ENCODE assay signal across 1 cellular context in the genomic region with DNA sequence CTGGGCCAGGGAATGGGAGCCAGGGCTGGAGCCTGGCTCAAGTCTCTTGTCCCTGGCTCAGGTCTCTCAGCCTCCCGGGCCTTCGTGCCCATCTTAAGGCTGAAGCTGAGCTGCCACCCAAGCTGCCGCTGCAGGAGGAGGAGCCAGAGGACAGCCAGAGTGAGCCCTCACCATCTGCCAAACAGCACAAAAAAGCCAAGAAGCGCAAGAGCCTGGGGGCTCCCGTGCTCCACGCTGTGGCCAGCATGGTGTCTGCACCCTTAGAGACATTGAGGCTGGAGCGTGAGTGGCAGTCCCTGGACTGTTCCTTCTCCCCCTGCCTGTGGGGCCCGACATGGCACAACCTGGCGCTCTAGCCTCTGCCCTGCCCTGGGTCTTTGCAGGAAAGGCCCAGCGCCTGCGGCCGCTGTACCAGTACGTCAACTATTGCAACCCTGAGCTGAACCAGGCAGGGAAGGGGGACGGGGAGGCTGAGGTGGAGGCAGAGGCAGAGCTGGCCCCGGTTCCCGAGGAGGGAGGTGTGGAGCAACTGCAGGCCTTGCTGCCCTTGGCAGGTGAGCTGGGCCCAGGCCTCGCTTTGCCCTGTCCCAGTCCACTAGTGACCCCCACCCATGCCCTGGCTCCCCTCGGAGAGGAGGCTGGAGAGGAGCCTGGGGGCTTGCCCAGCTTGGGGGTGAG.
A peak's percentile ranks its signal among the peaks of the same experiment; 100 is the strongest.
TF ChIP-seq lines count a peak whose summit lies in the region.

No MANE protein-coding gene starts in this region.

TF ChIP-seq in HepG2, 621 proteins besides CTCF, POLR2A, EP300 and RAD21 (continued from another document and continues in another):
- TF ChIP-seq ARID4A (CRISPR knock-in tag; IDR thresholded peaks at IDR 0.05; ENCODE audit: borderline replicate concordance): peak; percentile 87
- peak; percentile 58 for TF ChIP-seq SKI (IDR thresholded peaks at IDR 0.05; ENCODE audit: partially characterized antibody)
- TF ChIP-seq ZNF276 (CRISPR knock-in tag; IDR thresholded peaks at IDR 0.05; ENCODE audit: low read depth): peak; percentile 82; the same call in 1 of the 2 replicates
- TF ChIP-seq ZFP36 (IDR thresholded peaks at IDR 0.05; ENCODE audit: borderline replicate concordance, low read depth, low read length, partially characterized antibody): no peak
- TF ChIP-seq DRAP1 (CRISPR knock-in tag; IDR thresholded peaks at IDR 0.05): peak; percentile 80
- 0 out of 2 replicates have a peak, but pooled peaks have one; percentile 28 for TF ChIP-seq POGZ (CRISPR knock-in tag; IDR thresholded peaks at IDR 0.05)
- peak; percentile 39; the same call in 1 of the 2 replicates for TF ChIP-seq ZNF547 (CRISPR knock-in tag; IDR thresholded peaks at IDR 0.05)
- TF ChIP-seq ZNF777 (CRISPR knock-in tag; IDR thresholded peaks at IDR 0.05): peak; percentile 50; the same call in 1 of the 2 replicates
- TF ChIP-seq HNRNPLL (IDR thresholded peaks at IDR 0.05; ENCODE audit: low read depth, low read length, poor library complexity, severe bottlenecking): peak; percentile 67
- no peak for TF ChIP-seq DDIT3 (CRISPR knock-in tag; IDR thresholded peaks at IDR 0.05)
- peak; percentile 90; the same call in 1 of the 2 replicates for TF ChIP-seq ZKSCAN8 (CRISPR knock-in tag; IDR thresholded peaks at IDR 0.05; ENCODE audit: borderline replicate concordance)
- peak; percentile 95 for TF ChIP-seq NCOA1 (CRISPR knock-in tag; IDR thresholded peaks at IDR 0.05)
- TF ChIP-seq CSRNP2 (CRISPR knock-in tag; conservative IDR thresholded peaks at IDR 0.05; ENCODE audit: low read depth): no peak
- peak; percentile 53; the same call in 1 of the 2 replicates for TF ChIP-seq DR1 (CRISPR knock-in tag; IDR thresholded peaks at IDR 0.05)
- TF ChIP-seq, protein P1, sequence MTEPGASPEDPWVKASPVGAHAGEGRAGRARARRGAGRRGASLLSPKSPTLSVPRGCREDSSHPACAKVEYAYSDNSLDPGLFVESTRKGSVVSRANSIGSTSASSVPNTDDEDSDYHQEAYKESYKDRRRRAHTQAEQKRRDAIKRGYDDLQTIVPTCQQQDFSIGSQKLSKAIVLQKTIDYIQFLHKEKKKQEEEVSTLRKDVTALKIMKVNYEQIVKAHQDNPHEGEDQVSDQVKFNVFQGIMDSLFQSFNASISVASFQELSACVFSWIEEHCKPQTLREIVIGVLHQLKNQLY (CRISPR knock-in tag; IDR thresholded peaks at IDR 0.05): no peak; the same call in 1 of the 2 replicates
- TF ChIP-seq TOPORS (CRISPR knock-in tag; IDR thresholded peaks at IDR 0.05): peak; percentile 17; the same call in 1 of the 2 replicates
- no peak for TF ChIP-seq ATM (IDR thresholded peaks at IDR 0.05; ENCODE audit: borderline replicate concordance)
- TF ChIP-seq LCORL (IDR thresholded peaks at IDR 0.05): no peak
- TF ChIP-seq LCORL (CRISPR knock-in tag; IDR thresholded peaks at IDR 0.05): peak; percentile 93
- peak; percentile 92 for TF ChIP-seq ZNF782 (CRISPR knock-in tag; IDR thresholded peaks at IDR 0.05; ENCODE audit: borderline replicate concordance)
- TF ChIP-seq ZNF30 (CRISPR knock-in tag; IDR thresholded peaks at IDR 0.05): no peak
- TF ChIP-seq MIXL1 (CRISPR knock-in tag; IDR thresholded peaks at IDR 0.05): 0 out of 2 replicates have a peak, but pooled peaks have one; percentile 42
- TF ChIP-seq, protein P2, sequence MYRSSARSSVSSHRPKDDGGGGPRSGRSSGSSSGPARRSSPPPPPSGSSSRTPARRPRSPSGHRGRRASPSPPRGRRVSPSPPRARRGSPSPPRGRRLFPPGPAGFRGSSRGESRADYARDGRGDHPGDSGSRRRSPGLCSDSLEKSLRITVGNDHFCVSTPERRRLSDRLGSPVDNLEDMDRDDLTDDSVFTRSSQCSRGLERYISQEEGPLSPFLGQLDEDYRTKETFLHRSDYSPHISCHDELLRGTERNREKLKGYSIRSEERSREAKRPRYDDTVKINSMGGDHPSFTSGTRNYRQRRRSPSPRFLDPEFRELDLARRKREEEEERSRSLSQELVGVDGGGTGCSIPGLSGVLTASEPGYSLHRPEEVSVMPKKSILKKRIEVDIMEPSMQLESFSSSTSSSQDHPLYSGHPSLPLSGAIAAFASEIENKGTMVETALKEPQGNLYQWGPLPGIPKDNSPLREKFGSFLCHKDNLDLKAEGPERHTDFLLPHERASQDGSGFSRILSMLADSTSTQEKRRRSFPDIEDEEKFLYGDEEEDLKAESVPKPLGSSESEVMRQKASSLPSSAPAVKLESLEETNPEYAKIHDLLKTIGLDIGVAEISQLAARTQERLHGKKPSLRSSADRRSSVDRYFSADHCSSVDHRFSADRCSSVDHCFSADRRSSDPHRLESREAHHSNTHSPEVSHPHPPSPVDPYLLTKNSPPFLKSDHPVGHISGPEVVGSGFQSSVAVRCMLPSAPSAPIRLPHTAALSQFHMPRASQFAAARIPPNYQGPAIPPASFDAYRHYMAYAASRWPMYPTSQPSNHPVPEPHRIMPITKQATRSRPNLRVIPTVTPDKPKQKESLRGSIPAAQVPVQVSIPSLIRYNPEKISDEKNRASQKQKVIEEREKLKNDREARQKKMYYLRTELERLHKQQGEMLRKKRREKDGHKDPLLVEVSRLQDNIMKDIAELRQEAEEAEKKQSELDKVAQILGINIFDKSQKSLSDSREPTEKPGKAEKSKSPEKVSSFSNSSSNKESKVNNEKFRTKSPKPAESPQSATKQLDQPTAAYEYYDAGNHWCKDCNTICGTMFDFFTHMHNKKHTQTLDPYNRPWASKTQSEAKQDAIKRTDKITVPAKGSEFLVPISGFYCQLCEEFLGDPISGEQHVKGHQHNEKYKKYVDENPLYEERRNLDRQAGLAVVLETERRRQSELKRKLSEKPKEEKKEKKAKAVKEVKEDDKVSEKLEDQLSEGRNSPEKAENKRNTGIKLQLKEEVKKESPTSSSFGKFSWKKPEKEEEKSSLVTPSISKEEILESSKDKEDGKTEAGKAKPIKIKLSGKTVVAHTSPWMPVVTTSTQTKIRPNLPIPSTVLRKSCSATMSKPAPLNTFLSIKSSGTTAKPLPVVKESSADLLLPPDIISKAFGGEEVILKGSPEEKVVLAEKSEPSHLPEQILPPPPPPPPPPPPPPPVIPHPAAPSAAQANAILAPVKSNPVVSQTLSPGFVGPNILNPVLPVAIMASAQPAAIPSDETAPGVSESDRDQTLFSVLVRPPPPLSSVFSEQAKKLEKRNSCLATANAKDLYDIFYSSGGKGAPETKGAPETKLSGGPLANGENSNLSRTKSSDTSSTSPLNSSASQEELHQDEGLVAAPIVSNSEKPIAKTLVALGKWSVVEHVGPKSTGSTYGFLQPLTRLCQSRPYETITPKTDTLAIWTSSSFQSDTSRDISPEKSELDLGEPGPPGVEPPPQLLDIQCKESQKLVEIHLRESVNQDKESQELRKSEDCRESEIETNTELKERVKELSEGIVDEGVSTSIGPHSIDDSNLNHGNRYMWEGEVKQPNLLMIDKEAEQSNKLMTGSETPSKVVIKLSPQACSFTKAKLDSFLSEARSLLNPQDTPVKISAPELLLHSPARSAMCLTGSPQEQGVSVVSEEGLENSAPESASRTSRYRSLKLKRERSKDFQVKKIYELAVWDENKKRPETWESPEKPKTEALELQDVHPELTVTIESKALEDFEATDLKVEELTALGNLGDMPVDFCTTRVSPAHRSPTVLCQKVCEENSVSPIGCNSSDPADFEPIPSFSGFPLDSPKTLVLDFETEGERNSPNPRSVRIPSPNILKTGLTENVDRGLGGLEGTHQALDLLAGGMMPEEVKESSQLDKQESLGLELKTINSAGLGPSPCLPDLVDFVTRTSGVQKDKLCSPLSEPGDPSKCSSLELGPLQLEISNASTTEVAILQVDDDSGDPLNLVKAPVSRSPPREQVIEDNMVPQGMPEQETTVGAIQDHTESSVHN (CRISPR knock-in tag; IDR thresholded peaks at IDR 0.05): peak; percentile 35; the same call in 1 of the 2 replicates
- TF ChIP-seq ATF7-NPFF (CRISPR knock-in tag; IDR thresholded peaks at IDR 0.05; ENCODE audit: low read depth): peak; percentile 70
- 0 out of 2 replicates have a peak, but pooled peaks have one; percentile 64 for TF ChIP-seq ZZZ3 (CRISPR knock-in tag; IDR thresholded peaks at IDR 0.05; ENCODE audit: borderline replicate concordance)
- TF ChIP-seq HOXD1 (CRISPR knock-in tag; IDR thresholded peaks at IDR 0.05): no peak
- TF ChIP-seq ZNF234 (CRISPR knock-in tag; conservative IDR thresholded peaks at IDR 0.05): 0 out of 2 replicates have a peak, but pooled peaks have one; percentile 4
- no peak for TF ChIP-seq SMARCE1 (IDR thresholded peaks at IDR 0.05; ENCODE audit: borderline replicate concordance)
- TF ChIP-seq HOXA9 (CRISPR knock-in tag; IDR thresholded peaks at IDR 0.05; ENCODE audit: borderline replicate concordance): no peak
- no peak for TF ChIP-seq HES4 (CRISPR knock-in tag; IDR thresholded peaks at IDR 0.05; ENCODE audit: borderline replicate concordance)
- TF ChIP-seq FOXM1 (CRISPR knock-in tag; IDR thresholded peaks at IDR 0.05): no peak
- TF ChIP-seq MYPOP (CRISPR knock-in tag; IDR thresholded peaks at IDR 0.05): peak; percentile 57; the same call in 1 of the 2 replicates
- no peak for TF ChIP-seq MATR3 (CRISPR knock-in tag; IDR thresholded peaks at IDR 0.05)
- TF ChIP-seq TBX2 (CRISPR knock-in tag; IDR thresholded peaks at IDR 0.05; ENCODE audit: borderline replicate concordance): peak; percentile 79
- 0 out of 2 replicates have a peak, but pooled peaks have one; percentile 41 for TF ChIP-seq ZNF138 (CRISPR knock-in tag; IDR thresholded peaks at IDR 0.05; ENCODE audit: low read depth)
- TF ChIP-seq MEF2D (CRISPR knock-in tag; IDR thresholded peaks at IDR 0.05): peak; percentile 85; the same call in 1 of the 2 replicates
- peak; percentile 63; the same call in 1 of the 2 replicates for TF ChIP-seq KLF6 (CRISPR knock-in tag; IDR thresholded peaks at IDR 0.05)
- TF ChIP-seq CBX5 (CRISPR knock-in tag; IDR thresholded peaks at IDR 0.05; ENCODE audit: borderline replicate concordance): 0 out of 2 replicates have a peak, but pooled peaks have one; percentile 83
